8 cellular contexts compared by ENCODE assay signal in the genomic region with DNA sequence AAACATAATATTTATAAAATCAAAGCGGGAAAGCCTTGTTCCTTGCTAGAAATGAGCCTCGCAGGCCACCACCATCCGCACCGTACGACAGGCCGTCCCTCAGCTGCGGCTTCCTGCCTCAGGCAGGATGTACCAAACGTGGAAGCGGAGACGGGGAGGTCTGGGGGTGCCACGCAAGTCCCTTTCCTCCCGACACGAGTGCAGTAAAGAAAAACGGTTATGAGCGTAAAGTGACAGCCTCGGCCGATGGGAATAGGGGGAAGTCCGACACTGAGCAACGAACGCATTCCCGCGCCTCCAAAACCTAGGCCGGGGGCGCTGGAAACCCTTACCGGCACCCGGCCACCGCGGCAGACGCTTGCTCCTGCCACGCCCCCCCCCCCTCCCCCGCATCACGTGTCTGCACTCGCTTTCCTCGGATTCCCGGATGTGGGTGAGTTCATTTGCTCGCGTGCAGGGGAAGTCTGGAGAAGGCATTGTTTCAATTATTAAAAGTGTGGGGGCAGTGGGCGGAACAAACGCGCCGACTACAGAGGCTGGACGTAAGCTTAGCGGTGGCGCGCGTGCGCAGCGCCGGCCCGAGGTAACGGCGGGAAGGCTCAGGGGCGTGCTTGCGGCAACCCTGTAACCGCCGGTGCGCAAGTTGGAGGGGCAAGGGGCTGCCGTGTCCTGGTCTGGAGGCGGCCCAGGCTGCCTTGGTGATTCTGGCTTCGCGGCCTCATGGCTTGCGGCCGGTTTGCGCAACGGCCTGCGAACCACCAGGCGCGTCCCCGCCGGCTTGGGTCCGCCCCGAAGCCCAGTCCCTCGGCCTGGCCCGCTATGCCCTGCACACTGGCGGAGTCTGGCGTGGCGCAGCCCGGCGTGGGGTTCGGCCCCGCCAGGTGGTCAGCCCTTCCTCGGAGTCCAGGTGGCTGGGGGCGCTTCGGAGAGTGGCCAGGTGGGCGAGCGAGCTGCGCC. TPM values are rescaled to one million over a fixed set of nuclear protein-coding genes. Genes with fewer than 3 reads are reported as not detected.
DNase-seq lines count a peak whose midpoint lies in the region; ATAC-seq lines count a peak whose summit lies in the region.

A gene with protein sequence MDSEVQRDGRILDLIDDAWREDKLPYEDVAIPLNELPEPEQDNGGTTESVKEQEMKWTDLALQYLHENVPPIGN (minus strand): TSS at position 366 of the 957 bp plus-strand sequence. CDS start 3,081 bp downstream, outside the sequence.
A gene (plus strand): TSS at position 438 of the 957 bp plus-strand sequence. CDS start 9,264 bp downstream, outside the sequence.

- peak within 1 kb of the TSS; percentile 97 to 100 (median 98) for H3K27ac Mint-ChIP-seq in CD8-positive, alpha-beta memory T cell

- peaks cover 7 to 41% (median 14%) of the 10 kb centered on the region in 3 donors for H3K36me3 Mint-ChIP-seq in CD8-positive, alpha-beta memory T cell

- peaks cover 33% of the 10 kb centered on the region for H3K4me1 ChIP-seq in CD8-positive, alpha-beta memory T cell (ENCODE audit: insufficient read depth, low read length)
- H3K4me1 ChIP-seq in effector memory CD4-positive, alpha-beta T cell (ENCODE audit: control insufficient read depth, insufficient read depth, low read length, poor library complexity, severe bottlenecking): peaks cover 7% of the 10 kb centered on the region

- no peaks in the 10 kb centered on the region for H3K9me3 ChIP-seq in CD8-positive, alpha-beta memory T cell (ENCODE audit: low read length)
- no peaks in the 10 kb centered on the region for H3K9me3 ChIP-seq in effector memory CD4-positive, alpha-beta T cell (ENCODE audit: control insufficient read depth, low read length)

- peak; percentile 61 for ATAC-seq in GM19468 (IDR thresholded peaks at IDR 0.05; ENCODE audit: extremely low read depth, unreplicated experiment)

- peaks cover 44 to 66% (median 56%) of the 10 kb centered on the region in 3 donors for H3K4me1 Mint-ChIP-seq in CD8-positive, alpha-beta memory T cell

- peaks cover 10% of the 10 kb centered on the region for H3K36me3 ChIP-seq in CD8-positive, alpha-beta memory T cell (ENCODE audit: insufficient read depth, low read length)
- peaks cover 17% of the 10 kb centered on the region for H3K36me3 ChIP-seq in effector memory CD4-positive, alpha-beta T cell (ENCODE audit: control insufficient read depth, insufficient read depth, low read length)

- no peaks in the 10 kb centered on the region for H3K9me3 Mint-ChIP-seq in CD8-positive, alpha-beta memory T cell

- peak; percentile 87 to 97 (median 95) for DNase-seq in CD8-positive, alpha-beta memory T cell
- peak; percentile 97 for DNase-seq in HS-5 (ENCODE audit: low read depth)
- peak; percentile 93 for DNase-seq in NK-92 treated with Interleukin-12 subunit alpha and Interleukin-12 subunit beta, amount 100 ng/mL, for 24 hours (lab: John Stamatoyannopoulos, UW)
- DNase-seq in activated CD8-positive, alpha-beta memory T cell treated with anti-CD3 and anti-CD28 coated beads for 24 hours: peak; percentile 97
- peak; percentile 90 to 94 (median 90) for DNase-seq in effector memory CD4-positive, alpha-beta T cell
- DNase-seq in medulla oblongata (ENCODE audit: extremely low spot score): peak; percentile 96
- peak; percentile 88 for DNase-seq in stimulated activated CD8-positive, alpha-beta memory T cell treated with anti-CD3 and anti-CD28 coated beads, Interleukin-12 subunit alpha, Interleukin-12 subunit beta, amount 100 ng/mL, for 1 hour (ENCODE audit: low read depth)

- POLR2A ChIA-PET in CD8-positive, alpha-beta memory T cell (lab: Charles Lee): interaction anchor here (0.5 to 1.5 kb wide), 9 partner anchors 9 to 1785 kb away, joined by 3 to 19 read pairs (median 4); a partner anchor contains a TSS

- H3K4me3 ChIP-seq in CD8-positive, alpha-beta memory T cell (ENCODE audit: low read length): peak within 1 kb of the TSS; percentile 99
- peak within 1 kb of the TSS; percentile 80 for H3K4me3 ChIP-seq in effector memory CD4-positive, alpha-beta T cell (ENCODE audit: insufficient read depth, low read depth, low read length, poor library complexity, severe bottlenecking)

- CTCF ChIA-PET in CD8-positive, alpha-beta memory T cell (lab: Charles Lee): interaction anchor here (1.9 to 5.0 kb wide), 4 partner anchors 9 to 192 kb away, joined by 4 to 40 read pairs (median 7); no protein-coding TSS in a partner anchor

- peak within 1 kb of the TSS; percentile 88 for H3K27ac ChIP-seq in CD8-positive, alpha-beta memory T cell (ENCODE audit: low read depth, low read length)
- H3K27ac ChIP-seq in effector memory CD4-positive, alpha-beta T cell (ENCODE audit: insufficient read depth, low read length, poor library complexity, severe bottlenecking): peak within 1 kb of the TSS; percentile 88

- H3K27me3 Mint-ChIP-seq in CD8-positive, alpha-beta memory T cell: peaks cover 0 to 2% of the 10 kb centered on the region in 2 donors

- H3K27me3 ChIP-seq in CD8-positive, alpha-beta memory T cell (ENCODE audit: insufficient read depth, low read length, poor library complexity, severe bottlenecking): no peaks in the 10 kb centered on the region
- H3K27me3 ChIP-seq in effector memory CD4-positive, alpha-beta T cell (replicated peaks; ENCODE audit: control insufficient read depth, insufficient read depth, low read length, poor library complexity, severe bottlenecking): no peaks in the 10 kb centered on the region

- peak within 1 kb of the TSS; percentile 93 to 100 (median 97) for H3K4me3 Mint-ChIP-seq in CD8-positive, alpha-beta memory T cell

RNA-seq across cellular contexts. Expression of the first gene that starts in this region (rescaled TPM):
- 10 to 100 TPM; 41.0 to 42.0 TPM for total RNA-seq in CD8-positive, alpha-beta memory T cell
- 84.6 TPM for polyA plus RNA-seq in CD8-positive, alpha-beta memory T cell

RNA-seq across cellular contexts. Expression of the second gene that starts in this region (rescaled TPM):
- 10 to 100 TPM; 21.1 to 21.3 TPM for total RNA-seq in CD8-positive, alpha-beta memory T cell
- 19.3 TPM for polyA plus RNA-seq in CD8-positive, alpha-beta memory T cell

Comparison
In these comparisons a context has a peak if more than half of its experiments do, and no peak if none do; other contexts are left out.
1. Peak in every context shown above with its lines: DNase-seq, ATAC-seq, H3K4me3 ChIP-seq and H3K27ac ChIP-seq.